In genomic region chr5:67156976-67157583, GRCh38 we compare ENCODE assay signal across 9 cellular contexts. TPM values are rescaled to one million over a fixed set of nuclear protein-coding genes. Genes with fewer than 3 reads are reported as not detected.
DNase-seq lines count a peak whose midpoint lies in the region; ATAC-seq, FAIRE-seq and TF ChIP-seq lines count a peak whose summit lies in the region.
"Had no signal": no experiment of that assay in that cellular context is flagged by ENCODE, and none has a peak within 500 bp of the region (broad histone marks: within the 10 kb centered on the region; RNA-seq: fewer than 3 reads in every experiment).

No MANE protein-coding gene starts in this region.

- POLR2A ChIA-PET in HCT116 (lab: Charles Lee): no interaction called here

- H3K4me3 ChIP-seq in HCT116 (replicated peaks in 1 of 2; ENCODE audit: low read depth in 1 of 2, low read length in 2 of 2) (no peak overlapping the region), fibroblast of villous mesenchyme (ENCODE audit: low read depth, low read length) (no peak overlapping the region), small intestine (ENCODE audit: low read depth in 1 of 2, low read length in 2 of 2) (no peak overlapping the region)

- H2AFZ ChIP-seq in HCT116 (ENCODE audit: low read depth, low read length, poor library complexity, severe bottlenecking): no peak overlapping the region

- no peaks in the 10 kb centered on the region for H4K20me1 ChIP-seq in HCT116 (ENCODE audit: insufficient read depth)

- WGBS in small intestine, 3 donors: 49 to 55% (median 53%) methylated on average over 5 of the region's 5 CpGs

- H3K36me3 ChIP-seq in HCT116 (ENCODE audit: control insufficient read depth in 1 of 2, insufficient read depth in 2 of 2, low read length in 2 of 2): no peaks in the 10 kb centered on the region
- H3K36me3 ChIP-seq in small intestine (ENCODE audit: control insufficient read depth in 2 of 2, insufficient read depth in 2 of 2, low read length in 2 of 2): peaks cover 4 to 7% of the 10 kb centered on the region in 2 donors

- no peak overlapping the region for H3K27ac ChIP-seq in HCT116 (ENCODE audit: low read depth, low read length)
- no peak overlapping the region for H3K27ac ChIP-seq in small intestine (ENCODE audit: low read depth in 1 of 2, low read length in 1 of 2)

- ATAC-seq in HCT116: peak; percentile 89
- peak; percentile 42 to 58 for ATAC-seq in activated T-cell treated with anti-CD3 and anti-CD28 coated beads, Interleukin-2, amount 50 U/mL, for 72 hours (replicated peaks in 1 of 2)

- TF ChIP-seq CTCF in GM10266 (IDR thresholded peaks at IDR 0.05; ENCODE audit: control insufficient read depth, insufficient read depth, low read depth, missing control alignments): peak; percentile 78
- TF ChIP-seq CTCF in HCT116 (IDR thresholded peaks at IDR 0.05 in 2 of 3, conservative IDR thresholded peaks at IDR 0.05 in 1 of 3; ENCODE audit: borderline replicate concordance in 1 of 3, insufficient read depth in 1 of 3, low read depth in 2 of 3, low read length in 2 of 3): peak; percentile 59 to 88 (median 83); a peak in 5 of 6 replicates
- TF ChIP-seq CTCF in fibroblast of villous mesenchyme (IDR thresholded peaks at IDR 0.05; ENCODE audit: insufficient read depth, low read depth, low read length): peak; percentile 81

- no peaks in the 10 kb centered on the region for H3K9me2 ChIP-seq in HCT116 (ENCODE audit: insufficient read depth)

- peaks cover 0 to 5% of the 10 kb centered on the region in 2 donors for H3K36me3 Mint-ChIP-seq in activated T-cell treated with anti-CD3 and anti-CD28 coated beads, Interleukin-2, amount 50 U/mL, for 72 hours (ENCODE audit: insufficient read depth in 2 of 2)

- peak; percentile 68 for TF ChIP-seq RAD21 in HCT116 (IDR thresholded peaks at IDR 0.05; ENCODE audit: low read depth)

- intact Hi-C loops in HCT116 (cut with micrococcal nuclease): loop anchor here (1.0 to 2.0 kb wide), 2 partner anchors 52 to 1096 kb away; no protein-coding TSS in a partner anchor

- H3K9me3 Mint-ChIP-seq in activated T-cell treated with anti-CD3 and anti-CD28 coated beads, Interleukin-2, amount 50 U/mL, for 72 hours: no peaks in the 10 kb centered on the region
- H3K9me3 Mint-ChIP-seq: stimulated activated naive CD8-positive, alpha-beta T cell treated with anti-CD3 and anti-CD28 coated beads, Interleukin-15, Interleukin-2, amounts not matched to agents 100 ng/mL and 50 ng/mL, for 24 hours had no signal

- no peak overlapping the region for H3K4me3 Mint-ChIP-seq in activated T-cell treated with anti-CD3 and anti-CD28 coated beads, Interleukin-2, amount 50 U/mL, for 72 hours
- H3K4me3 Mint-ChIP-seq: stimulated activated naive CD8-positive, alpha-beta T cell treated with anti-CD3 and anti-CD28 coated beads, Interleukin-15, Interleukin-2, amounts not matched to agents 100 ng/mL and 50 ng/mL, for 24 hours had no signal

- no peak overlapping the region for H3K4me2 ChIP-seq in HCT116 (ENCODE audit: low read length)

- no peak overlapping the region for H3K9ac ChIP-seq in HCT116 (ENCODE audit: low read length)

- H3K9me3 ChIP-seq in HCT116 (ENCODE audit: control insufficient read depth in 1 of 2, insufficient read depth in 1 of 2, low read depth in 1 of 2, low read length in 2 of 2): no peaks in the 10 kb centered on the region
- no peaks in the 10 kb centered on the region for H3K9me3 ChIP-seq in small intestine (ENCODE audit: control insufficient read depth, low read depth)

- BruUV-seq in HCT116 (replicated peaks; lab: Mats Ljungman, UMichigan): no TSS peak

- TF ChIP-seq POLR2A in HCT116 (IDR thresholded peaks at IDR 0.05; ENCODE audit: borderline replicate concordance, extremely low read depth, insufficient read depth, insufficient read length): no peak

- RAD21 ChIA-PET in HCT116 (lab: Charles Lee; ENCODE audit: low non-redundant PET in 1 of 2, low total read pairs in 2 of 2, uncharacterized antibody in 2 of 2, unreplicated experiment in 2 of 2): no interaction called here

- FAIRE-seq in small intestine (lab: Jason Lieb, UNC): no peak
- no peak for FAIRE-seq in RCC 7860 (lab: Jason Lieb, UNC)

- CTCF ChIA-PET in HCT116 (lab: Charles Lee): interaction anchor here (1.4 to 3.4 kb wide), 4 partner anchors 10 to 1096 kb away, joined by 4 to 30 read pairs (median 11); no protein-coding TSS in a partner anchor

- H3K79me2 ChIP-seq in HCT116 (ENCODE audit: insufficient read depth, low read length): no peaks in the 10 kb centered on the region

- H3K27ac Mint-ChIP-seq in activated T-cell treated with anti-CD3 and anti-CD28 coated beads, Interleukin-2, amount 50 U/mL, for 72 hours: peak overlapping the region; percentile 84
- H3K27ac Mint-ChIP-seq: stimulated activated naive CD8-positive, alpha-beta T cell treated with anti-CD3 and anti-CD28 coated beads, Interleukin-15, Interleukin-2, amounts not matched to agents 100 ng/mL and 50 ng/mL, for 24 hours had no signal

- peaks cover 44% of the 10 kb centered on the region for H3K4me1 Mint-ChIP-seq in activated T-cell treated with anti-CD3 and anti-CD28 coated beads, Interleukin-2, amount 50 U/mL, for 72 hours (ENCODE audit: low read depth)

- H3K4me1 ChIP-seq in HCT116 (ENCODE audit: control insufficient read depth in 1 of 2, insufficient read depth in 2 of 2, low read length in 2 of 2) (peaks cover 4 to 7% of the 10 kb centered on the region in 2 experiments), small intestine (ENCODE audit: control insufficient read depth in 2 of 2, insufficient read depth in 1 of 2, low read depth in 1 of 2, low read length in 1 of 2) (no peaks in the 10 kb centered on the region)

- DNase-seq in GM10266 (ENCODE audit: extremely low spot score) (peak; percentile 67), HCT116 (ENCODE audit: low read depth, low spot score) (peak; percentile 29), NCI-H526 treated with DMSO at 0.1 percent for 48 hours (lab: John Stamatoyannopoulos, UW) (peak; percentile 4), fibroblast of villous mesenchyme (ENCODE audit: low read depth) (peak; percentile 37), small intestine (peak; percentile 42), hippocampal formation (lab: John Stamatoyannopoulos, UW) (no peak), RCC 7860 (ENCODE audit: low spot score) (no peak)
- DNase-seq in activated T-cell treated with anti-CD3 and anti-CD28 coated beads, Interleukin-2, amount 50 U/mL, for 72 hours: peak; percentile 37 to 40

- no peaks in the 10 kb centered on the region for H3K27me3 Mint-ChIP-seq in activated T-cell treated with anti-CD3 and anti-CD28 coated beads, Interleukin-2, amount 50 U/mL, for 72 hours (ENCODE audit: low read depth)
- H3K27me3 Mint-ChIP-seq: stimulated activated naive CD8-positive, alpha-beta T cell treated with anti-CD3 and anti-CD28 coated beads, Interleukin-15, Interleukin-2, amounts not matched to agents 100 ng/mL and 50 ng/mL, for 24 hours had no signal

- H3K27me3 ChIP-seq in HCT116 (ENCODE audit: insufficient read depth, low read length) (peaks cover 16% of the 10 kb centered on the region; the same call in 1 of the 2 replicates), small intestine (ENCODE audit: control insufficient read depth in 2 of 2, insufficient read depth in 2 of 2, low read length in 2 of 2) (no peaks in the 10 kb centered on the region)

TF ChIP-seq in HCT116, 20 proteins besides CTCF, POLR2A, EP300 and RAD21 (continues in another document):
- no peak for TF ChIP-seq FOSL1 (IDR thresholded peaks at IDR 0.05; ENCODE audit: low read depth)
- TF ChIP-seq YY1 (IDR thresholded peaks at IDR 0.05; ENCODE audit: extremely low read depth, insufficient replicate concordance, low read depth, low read length): no peak
- TF ChIP-seq REST (IDR thresholded peaks at IDR 0.05; ENCODE audit: low read depth): no peak
- no peak for TF ChIP-seq MAX (IDR thresholded peaks at IDR 0.05)
- TF ChIP-seq, protein P1, sequence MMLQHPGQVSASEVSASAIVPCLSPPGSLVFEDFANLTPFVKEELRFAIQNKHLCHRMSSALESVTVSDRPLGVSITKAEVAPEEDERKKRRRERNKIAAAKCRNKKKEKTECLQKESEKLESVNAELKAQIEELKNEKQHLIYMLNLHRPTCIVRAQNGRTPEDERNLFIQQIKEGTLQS (IDR thresholded peaks at IDR 0.05): no peak
- no peak for TF ChIP-seq POLR2AphosphoS5 (IDR thresholded peaks at IDR 0.05; ENCODE audit: low read depth, low read length)

RNA-seq across cellular contexts. Expression of gene CD180, which starts 39.5 kb away (rescaled TPM):
- total RNA-seq in HCT116 (2021; ENCODE audit: unreplicated experiment) (not detected), fibroblast of villous mesenchyme (not detected in 2 replicates)
- polyA plus RNA-seq in HCT116 (2012): not detected in 2 replicates
- total RNA-seq in activated T-cell treated with anti-CD3 and anti-CD28 coated beads, Interleukin-2, amount 50 U/mL, for 72 hours: under 1 TPM; 0.05 to 0.14 TPM
- polyA plus RNA-seq in small intestine: under 1 TPM in 2 of 3 donors, not detected in 1; 0.54 to 0.55 TPM

Comparison
In these comparisons a context has a peak if more than half of its experiments do, and no peak if none do; other contexts are left out.
1. DNase-seq: peak in GM10266 (single experiment), HCT116 (single experiment), NCI-H526 treated with DMSO at 0.1 percent for 48 hours (single experiment), activated T-cell treated with anti-CD3 and anti-CD28 coated beads, Interleukin-2, amount 50 U/mL, for 72 hours (2 of 2), fibroblast of villous mesenchyme (single experiment) and small intestine (single experiment); none in hippocampal formation (0 of 2) and RCC 7860 (single experiment).
2. Peak in every context shown above with its lines, with median percentiles within 50 percentile points of each other: CTCF ChIP-seq.